In genomic region chr2:227906991-227907390, GRCh38 we compare ENCODE assay signal across 20 cellular contexts. TPM values are rescaled to one million over a fixed set of nuclear protein-coding genes. Genes with fewer than 3 reads are reported as not detected.
A peak's percentile ranks its signal among the peaks of the same experiment; 100 is the strongest.
DNase-seq lines count a peak whose midpoint lies in the region; ATAC-seq and TF ChIP-seq lines count a peak whose summit lies in the region.
"Had no signal": no experiment of that assay in that cellular context is flagged by ENCODE, and none has a peak within 500 bp of the region (broad histone marks: within the 10 kb centered on the region; RNA-seq: fewer than 3 reads in every experiment).

No MANE protein-coding gene starts in this region.

- H3K27me3 Mint-ChIP-seq in immature natural killer cell (ENCODE audit: low read depth in 3 of 3) = no peaks in the 10 kb centered on the region
- H3K27me3 Mint-ChIP-seq: CD4-positive, alpha-beta T cell had no signal

- no peak overlapping the region for H3K4me2 ChIP-seq in trophoblast cell (ENCODE audit: low read length)

- peaks cover 0 to 2% (median 0%) of the 10 kb centered on the region in 6 donors for H3K9me3 Mint-ChIP-seq in immature natural killer cell
- H3K9me3 Mint-ChIP-seq: CD4-positive, alpha-beta T cell had no signal

- H2AFZ ChIP-seq in trophoblast cell (ENCODE audit: insufficient read depth, low read length, poor library complexity) = no peak overlapping the region
- H2AFZ ChIP-seq: GM23248 had no signal

- no peak overlapping the region for H2BK5ac ChIP-seq in trophoblast cell (ENCODE audit: low read depth, low read length, poor library complexity)

- no peak for ATAC-seq in GM21367 (IDR thresholded peaks at IDR 0.05; ENCODE audit: unreplicated experiment)
- no peak for ATAC-seq in GM18870 (IDR thresholded peaks at IDR 0.05; ENCODE audit: unreplicated experiment)
- ATAC-seq: K562 had no signal

- H3K4ac ChIP-seq in trophoblast cell (ENCODE audit: low read depth, low read length) = no peak overlapping the region

- no peak overlapping the region for H3K27ac ChIP-seq in trophoblast cell (ENCODE audit: low read depth, low read length)
- H3K27ac ChIP-seq: C4-2B, GM23248, HL-60 had no signal

- H3K4me1 Mint-ChIP-seq in immature natural killer cell = no peaks in the 10 kb centered on the region

- H3K9ac ChIP-seq in adipocyte (ENCODE audit: low read length) = no peak overlapping the region
- H3K9ac ChIP-seq in trophoblast cell (ENCODE audit: low read length) = no peak overlapping the region
- H3K9ac ChIP-seq: GM23248 had no signal

- H2BK120ac ChIP-seq in trophoblast cell (ENCODE audit: insufficient read depth, low read length, poor library complexity) = no peak overlapping the region

- H3K79me1 ChIP-seq in trophoblast cell (ENCODE audit: low read length) = no peaks in the 10 kb centered on the region

- no CpG with 5 or more reads among the region's 1 CpG for WGBS in trophoblast cell (ENCODE audit: extremely low coverage, insufficient coverage, insufficient read length)

- H3K4me1 ChIP-seq in adipocyte (ENCODE audit: control insufficient read depth, insufficient read depth, low read length) (no peaks in the 10 kb centered on the region), trophoblast cell (ENCODE audit: control insufficient read depth in 1 of 2, insufficient read depth in 2 of 2, low read length in 2 of 2) (no peaks in the 10 kb centered on the region)
- H3K4me1 ChIP-seq: Caco-2, HAP-1 had no signal

- DNase-seq in LHCN-M2 (ENCODE audit: low read depth) (peak; percentile 59), adipocyte (ENCODE audit: low read depth) (peak; percentile 11), fibroblast of mammary gland (ENCODE audit: low read depth) (peak; percentile 6), trophoblast cell (peak; percentile 29 to 89), immature natural killer cell (no peak)
- DNase-seq: AML-193; Caco-2; CD4-positive, alpha-beta T cell; GDM1; GM23248; IMR-90 had no signal

- H4K91ac ChIP-seq in trophoblast cell (ENCODE audit: low read depth, low read length) = no peak overlapping the region

- no peaks in the 10 kb centered on the region for H3K36me3 Mint-ChIP-seq in immature natural killer cell

- H3K18ac ChIP-seq in trophoblast cell (ENCODE audit: low read length) = no peak overlapping the region

- no peak overlapping the region for H4K8ac ChIP-seq in trophoblast cell (ENCODE audit: low read depth, low read length)

- no peak overlapping the region for H3K4me3 Mint-ChIP-seq in immature natural killer cell
- H3K4me3 Mint-ChIP-seq: CD4-positive, alpha-beta T cell had no signal

- no peaks in the 10 kb centered on the region for H3K36me3 ChIP-seq in adipocyte (ENCODE audit: control insufficient read depth, insufficient read depth, low read length, severe bottlenecking)
- H3K36me3 ChIP-seq in trophoblast cell (ENCODE audit: control insufficient read depth in 1 of 2, insufficient read depth in 2 of 2, low read length in 2 of 2) = no peaks in the 10 kb centered on the region
- H3K36me3 ChIP-seq: HAP-1 had no signal

- H4K12ac ChIP-seq in trophoblast cell (ENCODE audit: low read depth, low read length) = no peak overlapping the region

- H3K4me3 ChIP-seq in adipocyte (ENCODE audit: low read length) (no peak overlapping the region), fibroblast of mammary gland (ENCODE audit: control insufficient read depth, low read depth, low read length) (no peak overlapping the region), trophoblast cell (ENCODE audit: low read depth, low read length) (no peak overlapping the region)
- H3K4me3 ChIP-seq: GM23248, HAP-1, K562 had no signal

- no peaks in the 10 kb centered on the region for H3K27me3 ChIP-seq in adipocyte (replicated peaks; ENCODE audit: control insufficient read depth, insufficient read depth, low read length)
- H3K27me3 ChIP-seq in trophoblast cell (ENCODE audit: insufficient read depth, low read length) = no peaks in the 10 kb centered on the region

- no peak overlapping the region for H3K27ac Mint-ChIP-seq in immature natural killer cell
- H3K27ac Mint-ChIP-seq: CD4-positive, alpha-beta T cell had no signal

- no peak overlapping the region for H3K14ac ChIP-seq in trophoblast cell (ENCODE audit: low read length)

- no peak overlapping the region for H2BK12ac ChIP-seq in trophoblast cell (ENCODE audit: low read length)

- H2AK5ac ChIP-seq in trophoblast cell (ENCODE audit: low read length) = no peak overlapping the region

- no peaks in the 10 kb centered on the region for H3K9me3 ChIP-seq in adipocyte (ENCODE audit: control insufficient read depth, low read length)
- H3K9me3 ChIP-seq in trophoblast cell (ENCODE audit: insufficient read depth, low read depth, low read length) = no peaks in the 10 kb centered on the region
- H3K9me3 ChIP-seq: Caco-2, HAP-1 had no signal

- no peaks in the 10 kb centered on the region for H3K79me2 ChIP-seq in trophoblast cell (ENCODE audit: control insufficient read depth, insufficient read depth, low read length, poor library complexity)

- no peak overlapping the region for H3K23ac ChIP-seq in trophoblast cell (ENCODE audit: low read length)

- TF ChIP-seq CTCF in fibroblast of mammary gland (conservative IDR thresholded peaks at IDR 0.05; ENCODE audit: control insufficient read depth, insufficient read depth, low read depth, low read length) = no peak

RNA-seq across cellular contexts. Expression of gene DAW1, which starts 35.6 kb away (rescaled TPM):
- 0.23 and 0.32 TPM in 2 replicates for total RNA-seq in LHCN-M2 (2014; rRNA removed)
- not detected for polyA plus RNA-seq in LHCN-M2 (2012)
- polyA plus RNA-seq in trophoblast cell (2013) = 0.24 and 0.33 TPM in 2 replicates
- not detected for polyA plus RNA-seq in immature natural killer cell
- total RNA-seq: CD4-positive, alpha-beta T cell; H4; HT1080; K562 had no signal
- polyA plus RNA-seq: BJ, K562 had no signal

Comparison
In these comparisons a context has a peak if more than half of its experiments do, and no peak if none do; other contexts are left out.
1. DNase-seq: peak in LHCN-M2 (single experiment), adipocyte (single experiment), fibroblast of mammary gland (single experiment) and trophoblast cell (2 of 2); none in immature natural killer cell (0 of 3).